21 cellular contexts compared by ENCODE assay signal in genomic region chr3:106821801-106822200, GRCh38.
"Had no signal": no experiment of that assay in that cellular context is flagged by ENCODE, and none has a peak within 500 bp of the region (broad histone marks: within the 10 kb centered on the region; RNA-seq: fewer than 3 reads in every experiment).

No MANE protein-coding gene starts in this region.

- H3K36me3 ChIP-seq: SJSA1 had no signal

- H3K27ac ChIP-seq: KMS-11, SJSA1, SK-N-MC had no signal

- H3K4me3 ChIP-seq: K562, SJSA1, SK-N-MC had no signal

- H3K4me2 ChIP-seq: KMS-11 had no signal

- FAIRE-seq: K562, RCC 7860 had no signal

- H3K9ac ChIP-seq: KMS-11 had no signal

- H3K27me3 ChIP-seq: SJSA1 had no signal

- ATAC-seq: K562 had no signal

- H3K9me3 ChIP-seq: SJSA1 had no signal

- DNase-seq: Kasumi-1, MV-4-11, NCI-H1048, NCI-H1105, NCI-H1417, NCI-H1436 treated with DMSO at 0.1 percent for 48 hours, NCI-H1694, NCI-H187 treated with DMSO at 0.1 percent for 48 hours, NCI-H2029 treated with DMSO at 0.1 percent for 48 hours, NCI-H2171 treated with DMSO at 0.1 percent for 48 hours, NCI-H345, NCI-H524, NCI-H526 treated with DMSO at 0.1 percent for 48 hours, NCI-H748 treated with DMSO at 0.1 percent for 48 hours, RPMI8226, SIG-M5 had no signal
